Comparison of ENCODE assay signal across 22 cellular contexts in genomic region chr5:14748180-14748900, GRCh38.
"Had no signal": no experiment of that assay in that cellular context is flagged by ENCODE, and none has a peak within 500 bp of the region (broad histone marks: within the 10 kb centered on the region; RNA-seq: fewer than 3 reads in every experiment).

No MANE protein-coding gene starts in this region.

- H3K9me3 Mint-ChIP-seq: activated naive CD4-positive, alpha-beta T cell treated with anti-CD3 and anti-CD28 coated beads for 36 hours; activated T-helper 17 cell treated with anti-CD3 and anti-CD28 coated beads, Interleukin-2, amount 50 U/mL, for 72 hours; mesothelial cell of epicardium; natural killer cell treated with Interleukin-12 subunit alpha and Interleukin-12 subunit beta and Interleukin-15 and Interleukin-18, amount 100 ng/mL, for 72 hours; stimulated activated naive CD8-positive, alpha-beta T cell treated with anti-CD3 and anti-CD28 coated beads, Interleukin-15, amount 100 ng/mL, for 72 hours had no signal

- DNase-seq: activated CD4-positive, CD25-positive, alpha-beta regulatory T cell treated with anti-CD3 and anti-CD28 coated beads, Interleukin-2, amount 50 U/mL, for 72 hours; activated naive CD4-positive, alpha-beta T cell treated with anti-CD3 and anti-CD28 coated beads for 36 hours; anterior cingulate cortex; erythroblast; islet precursor cell; occipital lobe; right cardiac atrium; small intestine; stimulated activated CD4-positive, alpha-beta T cell treated with anti-CD3 and anti-CD28 coated beads, Interleukin-15, amount 100 ng/mL, for 24 hours; stimulated activated CD4-positive, alpha-beta T cell treated with anti-CD3 and anti-CD28 coated beads, Interleukin-4, amount 100 ng/mL, for 1 hour; stimulated activated naive CD8-positive, alpha-beta T cell treated with anti-CD3 and anti-CD28 coated beads, Interleukin-15, amount 100 ng/mL, for 72 hours; T-helper 2 cell; testis had no signal

- ATAC-seq: activated T-helper 17 cell treated with anti-CD3 and anti-CD28 coated beads, Interleukin-2, amount 50 U/mL, for 72 hours; natural killer cell treated with Interleukin-12 subunit alpha and Interleukin-12 subunit beta and Interleukin-15 and Interleukin-18, amount 100 ng/mL, for 72 hours; stimulated activated naive CD8-positive, alpha-beta T cell treated with anti-CD3 and anti-CD28 coated beads, Interleukin-15, amount 100 ng/mL, for 72 hours had no signal

- H3K4me3 ChIP-seq: coronary artery, hepatocyte, lung, SJSA1, testis had no signal

- H3K27ac Mint-ChIP-seq: activated naive CD4-positive, alpha-beta T cell treated with anti-CD3 and anti-CD28 coated beads for 36 hours; mesothelial cell of epicardium; natural killer cell treated with Interleukin-12 subunit alpha and Interleukin-12 subunit beta and Interleukin-15 and Interleukin-18, amount 100 ng/mL, for 72 hours; progenitor cell of endocrine pancreas; stimulated activated naive CD8-positive, alpha-beta T cell treated with anti-CD3 and anti-CD28 coated beads, Interleukin-15, amount 100 ng/mL, for 72 hours had no signal

- H3K4me1 Mint-ChIP-seq: activated T-helper 17 cell treated with anti-CD3 and anti-CD28 coated beads, Interleukin-2, amount 50 U/mL, for 72 hours had no signal

- H3K27me3 ChIP-seq: hepatocyte, SJSA1, testis had no signal

- H3K27me3 Mint-ChIP-seq: activated T-helper 17 cell treated with anti-CD3 and anti-CD28 coated beads, Interleukin-2, amount 50 U/mL, for 72 hours; natural killer cell treated with Interleukin-12 subunit alpha and Interleukin-12 subunit beta and Interleukin-15 and Interleukin-18, amount 100 ng/mL, for 72 hours; progenitor cell of endocrine pancreas; stimulated activated naive CD8-positive, alpha-beta T cell treated with anti-CD3 and anti-CD28 coated beads, Interleukin-15, amount 100 ng/mL, for 72 hours had no signal

- H3K4me3 Mint-ChIP-seq: activated naive CD4-positive, alpha-beta T cell treated with anti-CD3 and anti-CD28 coated beads for 36 hours; activated T-helper 17 cell treated with anti-CD3 and anti-CD28 coated beads, Interleukin-2, amount 50 U/mL, for 72 hours; mesothelial cell of epicardium; natural killer cell treated with Interleukin-12 subunit alpha and Interleukin-12 subunit beta and Interleukin-15 and Interleukin-18, amount 100 ng/mL, for 72 hours; stimulated activated naive CD8-positive, alpha-beta T cell treated with anti-CD3 and anti-CD28 coated beads, Interleukin-15, amount 100 ng/mL, for 72 hours had no signal

- H3K9me3 ChIP-seq: SJSA1, testis had no signal

- H3K36me3 ChIP-seq: SJSA1 had no signal

- H3K27ac ChIP-seq: hepatocyte, SJSA1, testis, VCaP had no signal
